ENCODE assay signal across 9 cellular contexts in genomic region chr2:227406177-227407031, GRCh38. TPM values are rescaled to one million over a fixed set of nuclear protein-coding genes. Genes with fewer than 3 reads are reported as not detected.
DNase-seq lines count a peak whose midpoint lies in the region; ATAC-seq and TF ChIP-seq lines count a peak whose summit lies in the region.
"Had no signal": no experiment of that assay in that cellular context is flagged by ENCODE, and none has a peak within 500 bp of the region (broad histone marks: within the 10 kb centered on the region; RNA-seq: fewer than 3 reads in every experiment).

No MANE protein-coding gene starts in this region.

- peaks cover 4% of the 10 kb centered on the region for H3K27me3 ChIP-seq in left ventricle myocardium inferior (ENCODE audit: low read depth)

- intact Hi-C loops in left ventricle myocardium inferior (cut with micrococcal nuclease) = no loop called here

- H3K36me3 ChIP-seq in left ventricle myocardium inferior = no peaks in the 10 kb centered on the region

- H3K27ac ChIP-seq in left ventricle myocardium inferior (replicated peaks) = peak overlapping the region; percentile 84

- H3K27me3 Mint-ChIP-seq in progenitor cell of endocrine pancreas = peaks cover 5% of the 10 kb centered on the region

- H3K36me3 Mint-ChIP-seq in progenitor cell of endocrine pancreas (ENCODE audit: insufficient read depth) = no peaks in the 10 kb centered on the region

- H3K4me1 Mint-ChIP-seq in progenitor cell of endocrine pancreas (ENCODE audit: low read depth) = peaks cover 8% of the 10 kb centered on the region

- H3K4me1 ChIP-seq in left ventricle myocardium inferior = peaks cover 15% of the 10 kb centered on the region

- no peaks in the 10 kb centered on the region for H3K9me3 ChIP-seq in left ventricle myocardium inferior (replicated peaks)

- ATAC-seq in HG02884 (IDR thresholded peaks at IDR 0.05; ENCODE audit: unreplicated experiment) (peak; percentile 40), HG02970 (IDR thresholded peaks at IDR 0.05; ENCODE audit: low FRiP score, unreplicated experiment) (no peak)

- TF ChIP-seq CTCF in left ventricle myocardium inferior (IDR thresholded peaks at IDR 0.05; ENCODE audit: borderline replicate concordance) (peak; percentile 78), progenitor cell of endocrine pancreas (IDR thresholded peaks at IDR 0.05; ENCODE audit: unreplicated experiment) (peak; percentile 69)

- peak; percentile 47 for DNase-seq in SIG-M5 treated with dmso at 0.1 percent for 504 hours (lab: John Stamatoyannopoulos, UW; ENCODE audit: unreplicated experiment)
- no peak for DNase-seq in SIG-M5 (lab: John Stamatoyannopoulos, UW)
- DNase-seq in NCI-H226 = peak; percentile 96
- peak in 45 of 56 donors; percentile 4 to 76 (median 38) for DNase-seq in amygdala (lab: John Stamatoyannopoulos, UW)
- DNase-seq in left ventricle myocardium inferior = peak; percentile 20
- peak; percentile 14 for DNase-seq in progenitor cell of endocrine pancreas (ENCODE audit: low spot score, unreplicated experiment)

- H3K4me3 ChIP-seq in left ventricle myocardium inferior = peak overlapping the region; percentile 14

- peak overlapping the region; percentile 14 for H3K27ac Mint-ChIP-seq in progenitor cell of endocrine pancreas

- no peak overlapping the region for H3K4me3 Mint-ChIP-seq in progenitor cell of endocrine pancreas (ENCODE audit: low read depth)

- no peaks in the 10 kb centered on the region for H3K9me3 Mint-ChIP-seq in progenitor cell of endocrine pancreas (ENCODE audit: low read depth)

RNA-seq across cellular contexts. Expression of gene SCYGR1, which starts 18.7 kb away (rescaled TPM):
- total RNA-seq in left ventricle myocardium inferior (not detected), progenitor cell of endocrine pancreas (not detected in 2 replicates)
- total RNA-seq: mononuclear cell had no signal

RNA-seq across cellular contexts. Expression of gene TM4SF20, which starts 27.3 kb away (rescaled TPM):
- total RNA-seq in left ventricle myocardium inferior (not detected), progenitor cell of endocrine pancreas (not detected in 2 replicates)
- total RNA-seq: mononuclear cell had no signal
